ENCODE assay signal across 8 cellular contexts in genomic region chr2:17517481-17518211, GRCh38. TPM values are rescaled to one million over a fixed set of nuclear protein-coding genes. Genes with fewer than 3 reads are reported as not detected.
DNase-seq lines count a peak whose midpoint lies in the region; ATAC-seq and TF ChIP-seq lines count a peak whose summit lies in the region.

No MANE protein-coding gene starts in this region.

- H3K27me3 ChIP-seq in ACC112 (ENCODE audit: insufficient read depth, low read length): peaks cover 26% of the 10 kb centered on the region
- no peaks in the 10 kb centered on the region for H3K27me3 ChIP-seq in MG63
- H3K27me3 ChIP-seq in skeletal muscle satellite cell (ENCODE audit: control insufficient read depth, insufficient read depth, low read length): peaks cover 16% of the 10 kb centered on the region

- H3K9ac ChIP-seq in skeletal muscle satellite cell (ENCODE audit: low read depth, low read length): peak overlapping the region; percentile 76

- H3K79me2 ChIP-seq in ACC112 (ENCODE audit: control insufficient read depth, insufficient read depth, low read length, unreplicated experiment): no peaks in the 10 kb centered on the region

- peak overlapping the region; percentile 97 for H3K4me2 ChIP-seq in skeletal muscle satellite cell (ENCODE audit: low read length)

- H3K27ac Mint-ChIP-seq in activated naive CD8-positive, alpha-beta T cell treated with anti-CD3 and anti-CD28 coated beads for 36 hours: no peak overlapping the region

- H3K9me3 Mint-ChIP-seq in activated naive CD8-positive, alpha-beta T cell treated with anti-CD3 and anti-CD28 coated beads for 36 hours: no peaks in the 10 kb centered on the region

- no peaks in the 10 kb centered on the region for H3K36me3 Mint-ChIP-seq in activated naive CD8-positive, alpha-beta T cell treated with anti-CD3 and anti-CD28 coated beads for 36 hours

- H3K4me3 Mint-ChIP-seq in activated naive CD8-positive, alpha-beta T cell treated with anti-CD3 and anti-CD28 coated beads for 36 hours: no peak overlapping the region

- peaks cover 43% of the 10 kb centered on the region for H3K27me3 Mint-ChIP-seq in activated naive CD8-positive, alpha-beta T cell treated with anti-CD3 and anti-CD28 coated beads for 36 hours

- H3K4me1 Mint-ChIP-seq in activated naive CD8-positive, alpha-beta T cell treated with anti-CD3 and anti-CD28 coated beads for 36 hours: no peaks in the 10 kb centered on the region

- ATAC-seq in GM21528 (IDR thresholded peaks at IDR 0.05; ENCODE audit: low FRiP score, unreplicated experiment): peak; percentile 41

- H3K4me1 ChIP-seq in ACC112 (ENCODE audit: control insufficient read depth, insufficient read depth, low read length, unreplicated experiment) (no peaks in the 10 kb centered on the region), skeletal muscle satellite cell (ENCODE audit: control insufficient read depth, insufficient read depth, low read length) (peaks cover 6% of the 10 kb centered on the region)

- no peaks in the 10 kb centered on the region for H3K36me3 ChIP-seq in ACC112 (ENCODE audit: insufficient read depth, low read length)
- no peaks in the 10 kb centered on the region for H3K36me3 ChIP-seq in MG63
- H3K36me3 ChIP-seq in skeletal muscle satellite cell (ENCODE audit: insufficient read depth, low read length): no peaks in the 10 kb centered on the region

- H3K4me3 ChIP-seq in ACC112 (ENCODE audit: low read depth, low read length) (peak overlapping the region; percentile 75), MG63 (peak overlapping the region; percentile 52), fibroblast of villous mesenchyme (ENCODE audit: low read depth, low read length) (peak overlapping the region; percentile 64), skeletal muscle satellite cell (ENCODE audit: low read length) (peak overlapping the region; percentile 86)

- TF ChIP-seq CTCF in fibroblast of villous mesenchyme (IDR thresholded peaks at IDR 0.05; ENCODE audit: insufficient read depth, low read depth, low read length): no peak

- H3K9me3 ChIP-seq in MG63: no peaks in the 10 kb centered on the region
- no peaks in the 10 kb centered on the region for H3K9me3 ChIP-seq in skeletal muscle satellite cell (replicated peaks; ENCODE audit: low read length)

- DNase-seq in MG63 (no peak), fibroblast of villous mesenchyme (ENCODE audit: low read depth) (no peak), cerebellar nuclear complex (lab: John Stamatoyannopoulos, UW) (no peak), cortex of kidney (lab: John Stamatoyannopoulos, UW) (no peak)
- no peak for DNase-seq in activated naive CD8-positive, alpha-beta T cell treated with anti-CD3 and anti-CD28 coated beads for 36 hours

- H3K27ac ChIP-seq in ACC112 (ENCODE audit: low read depth, low read length): no peak overlapping the region

- peak overlapping the region; percentile 54 for H2AFZ ChIP-seq in ACC112 (ENCODE audit: low read length, unreplicated experiment)

RNA-seq across cellular contexts. Expression of gene RAD51AP2, which starts 0.6 kb away (rescaled TPM):
- not detected in 2 replicates for total RNA-seq in MG63 (2014; rRNA removed; shearing (Covaris generic); ENCODE audit: low replicate concordance)
- under 0.01 TPM in 2 replicates for total RNA-seq in fibroblast of villous mesenchyme
- total RNA-seq in skeletal muscle satellite cell (2012; rRNA removed): not detected in 2 replicates
- total RNA-seq in activated naive CD8-positive, alpha-beta T cell treated with anti-CD3 and anti-CD28 coated beads for 36 hours: not detected

RNA-seq across cellular contexts. Expression of gene VSNL1, which starts 22.9 kb away (rescaled TPM):
- total RNA-seq in MG63 (2014; rRNA removed; shearing (Covaris generic); ENCODE audit: low replicate concordance): 0.66 and 30.3 TPM in 2 replicates
- total RNA-seq in fibroblast of villous mesenchyme: 0.32 and 0.86 TPM in 2 replicates
- total RNA-seq in skeletal muscle satellite cell (2012; rRNA removed): 0.51 TPM in 1 of 2 replicates, not detected in the other
- not detected for total RNA-seq in activated naive CD8-positive, alpha-beta T cell treated with anti-CD3 and anti-CD28 coated beads for 36 hours
